ENCODE assay signal across 11 cellular contexts in genomic region chr6:144062757-144063156, GRCh38. TPM values are rescaled to one million over a fixed set of nuclear protein-coding genes. Genes with fewer than 3 reads are reported as not detected.
DNase-seq lines count a peak whose midpoint lies in the region; ATAC-seq and TF ChIP-seq lines count a peak whose summit lies in the region.
"Had no signal": no experiment of that assay in that cellular context is flagged by ENCODE, and none has a peak within 500 bp of the region (broad histone marks: within the 10 kb centered on the region; RNA-seq: fewer than 3 reads in every experiment).

No MANE protein-coding gene starts in this region.

- H4K20me1 ChIP-seq in Karpas-422 (ENCODE audit: insufficient read depth, low read depth, low read length), result no peaks in the 10 kb centered on the region

- no peaks in the 10 kb centered on the region for H3K9me2 ChIP-seq in Karpas-422 (replicated peaks; ENCODE audit: insufficient read depth, low read length)

- H3K27me3 Mint-ChIP-seq in activated naive CD8-positive, alpha-beta T cell treated with anti-CD3 and anti-CD28 coated beads, Interleukin-2, amount 10 ng/mL, durations not matched to agents 7 days and 5 days, result no peaks in the 10 kb centered on the region
- H3K27me3 Mint-ChIP-seq in nephron progenitor cell (ENCODE audit: low read depth, poor library complexity), result peaks cover 81% of the 10 kb centered on the region

- peak overlapping the region; percentile 93 for H3K9ac ChIP-seq in Karpas-422 (ENCODE audit: low read length)

- POLR2A ChIA-PET in activated naive CD8-positive, alpha-beta T cell treated with anti-CD3 and anti-CD28 coated beads, Interleukin-2, amount 10 ng/mL, durations not matched to agents 7 days and 5 days (lab: Charles Lee), result interaction anchor here (3.9 kb wide), 1 partner anchor 8 kb away, joined by 65 read pairs; no protein-coding TSS in a partner anchor

- H3K36me3 Mint-ChIP-seq in activated naive CD8-positive, alpha-beta T cell treated with anti-CD3 and anti-CD28 coated beads, Interleukin-2, amount 10 ng/mL, durations not matched to agents 7 days and 5 days, result peaks cover 3% of the 10 kb centered on the region
- H3K36me3 Mint-ChIP-seq in nephron progenitor cell (ENCODE audit: low read depth), result no peaks in the 10 kb centered on the region

- H3K9me3 Mint-ChIP-seq in activated naive CD8-positive, alpha-beta T cell treated with anti-CD3 and anti-CD28 coated beads, Interleukin-2, amount 10 ng/mL, durations not matched to agents 7 days and 5 days, result no peaks in the 10 kb centered on the region
- no peaks in the 10 kb centered on the region for H3K9me3 Mint-ChIP-seq in nephron progenitor cell

- peak overlapping the region; percentile 70 for H3K27ac Mint-ChIP-seq in activated naive CD8-positive, alpha-beta T cell treated with anti-CD3 and anti-CD28 coated beads, Interleukin-2, amount 10 ng/mL, durations not matched to agents 7 days and 5 days
- no peak overlapping the region for H3K27ac Mint-ChIP-seq in nephron progenitor cell

- H3K4me1 ChIP-seq in Karpas-422 (ENCODE audit: low read length), result peaks cover 44% of the 10 kb centered on the region

- H3K4me3 Mint-ChIP-seq in activated naive CD8-positive, alpha-beta T cell treated with anti-CD3 and anti-CD28 coated beads, Interleukin-2, amount 10 ng/mL, durations not matched to agents 7 days and 5 days, result peak overlapping the region; percentile 90
- H3K4me3 Mint-ChIP-seq in nephron progenitor cell, result peak overlapping the region; percentile 88

- DNase-seq in GM06990 (ENCODE audit: extremely low read depth, insufficient read length) (no peak), Karpas-422 (peak; percentile 75), nephron progenitor cell (no peak), brain microvascular endothelial cell (no peak), NCI-H146 (lab: John Stamatoyannopoulos, UW) (no peak)
- no peak for DNase-seq in activated naive CD8-positive, alpha-beta T cell treated with anti-CD3 and anti-CD28 coated beads, Interleukin-2, amount 10 ng/mL, durations not matched to agents 7 days and 5 days
- DNase-seq: effector CD4-positive, alpha-beta T cell; NCI-H1092; stomach had no signal

- no peak for ATAC-seq in activated naive CD8-positive, alpha-beta T cell treated with anti-CD3 and anti-CD28 coated beads, Interleukin-2, amount 10 ng/mL, durations not matched to agents 7 days and 5 days (ENCODE audit: low read depth)
- ATAC-seq in HG02642 (IDR thresholded peaks at IDR 0.05; ENCODE audit: poor library complexity, unreplicated experiment), result no peak

- TF ChIP-seq CTCF in GM06990 (IDR thresholded peaks at IDR 0.05; ENCODE audit: insufficient read depth, low read length, poor library complexity, severe bottlenecking) (no peak), nephron progenitor cell (IDR thresholded peaks at IDR 0.05) (no peak), brain microvascular endothelial cell (IDR thresholded peaks at IDR 0.05; ENCODE audit: low read depth, low read length, missing control alignments) (no peak)

- H2AFZ ChIP-seq in Karpas-422 (ENCODE audit: low read length), result peak overlapping the region; percentile 82

- H3K27me3 ChIP-seq in GM06990 (replicated peaks; ENCODE audit: control insufficient read depth, insufficient read depth, low read length) (no peaks in the 10 kb centered on the region), Karpas-422 (ENCODE audit: low read length) (peaks cover 2% of the 10 kb centered on the region; the same call in 1 of the 2 replicates), brain microvascular endothelial cell (replicated peaks) (peaks cover 31% of the 10 kb centered on the region)

- H3K4me3 ChIP-seq in GM06990 (replicated peaks; ENCODE audit: low read depth, low read length) (peak overlapping the region; percentile 83; the same call in 1 of the 2 replicates), Karpas-422 (ENCODE audit: low read length) (peak overlapping the region; percentile 67), brain microvascular endothelial cell (ENCODE audit: low read depth, low read length) (no peak overlapping the region)

- H3K79me2 ChIP-seq in Karpas-422 (ENCODE audit: low read length), result no peaks in the 10 kb centered on the region

- H3K4me2 ChIP-seq in Karpas-422 (ENCODE audit: low read depth, low read length, poor library complexity, severe bottlenecking), result peak overlapping the region; percentile 93

- in situ Hi-C loops in brain microvascular endothelial cell (cut with HindIII; ENCODE audit: low pct_ligation_motif_present, low sequenced_read_pairs), result no loop called here

- H3K9me3 ChIP-seq in Karpas-422 (ENCODE audit: low read length), result no peaks in the 10 kb centered on the region
- H3K9me3 ChIP-seq: stomach had no signal

- peaks cover 37% of the 10 kb centered on the region for H3K4me1 Mint-ChIP-seq in activated naive CD8-positive, alpha-beta T cell treated with anti-CD3 and anti-CD28 coated beads, Interleukin-2, amount 10 ng/mL, durations not matched to agents 7 days and 5 days
- H3K4me1 Mint-ChIP-seq in nephron progenitor cell, result peaks cover 12% of the 10 kb centered on the region

- H3K36me3 ChIP-seq in GM06990 (ENCODE audit: control insufficient read depth, insufficient read depth, low read length) (no peaks in the 10 kb centered on the region), Karpas-422 (ENCODE audit: insufficient read depth, low read length) (no peaks in the 10 kb centered on the region), brain microvascular endothelial cell (replicated peaks) (no peaks in the 10 kb centered on the region)
- H3K36me3 ChIP-seq: stomach had no signal

- H3K27ac ChIP-seq in Karpas-422 (ENCODE audit: low read length), result peak overlapping the region; percentile 74
- H3K27ac ChIP-seq in brain microvascular endothelial cell, result no peak overlapping the region
- H3K27ac ChIP-seq: RWPE1 had no signal

RNA-seq across cellular contexts. Expression of gene SF3B5, which starts 32.6 kb away (rescaled TPM):
- 149 and 168 TPM in 2 replicates for total RNA-seq in Karpas-422 (2014; rRNA removed; shearing (Covaris generic); ENCODE audit: low replicate concordance)
- 100 to 1,000 TPM; 127 to 133 TPM for total RNA-seq in activated naive CD8-positive, alpha-beta T cell treated with anti-CD3 and anti-CD28 coated beads, Interleukin-2, amount 10 ng/mL, durations not matched to agents 7 days and 5 days

RNA-seq across cellular contexts. Expression of gene PLAGL1, which starts 54.7 kb away (rescaled TPM):
- 4.7 and 6.5 TPM in 2 replicates for total RNA-seq in Karpas-422 (2014; rRNA removed; shearing (Covaris generic); ENCODE audit: low replicate concordance)
- 10 to 100 TPM; 10.9 to 11.3 TPM for total RNA-seq in activated naive CD8-positive, alpha-beta T cell treated with anti-CD3 and anti-CD28 coated beads, Interleukin-2, amount 10 ng/mL, durations not matched to agents 7 days and 5 days
